Comparison of ENCODE assay signal across 10 cellular contexts in genomic region chr2:207144191-207144795, GRCh38. TPM values are rescaled to one million over a fixed set of nuclear protein-coding genes. Genes with fewer than 3 reads are reported as not detected.
DNase-seq lines count a peak whose midpoint lies in the region; ATAC-seq, FAIRE-seq and TF ChIP-seq lines count a peak whose summit lies in the region.
"Had no signal": no experiment of that assay in that cellular context is flagged by ENCODE, and none has a peak within 500 bp of the region (broad histone marks: within the 10 kb centered on the region; RNA-seq: fewer than 3 reads in every experiment).

No MANE protein-coding gene starts in this region.

- no peak overlapping the region for H2AFZ ChIP-seq in endothelial cell of umbilical vein (ENCODE audit: low read depth, low read length)
- H2AFZ ChIP-seq in trophoblast cell (ENCODE audit: insufficient read depth, low read length, poor library complexity): no peak overlapping the region

- H3K9ac ChIP-seq in endothelial cell of umbilical vein (replicated peaks; ENCODE audit: extremely low read depth, insufficient read depth, low read length) (peak overlapping the region; percentile 78), trophoblast cell (ENCODE audit: low read length) (no peak overlapping the region)

- TF ChIP-seq POLR2A in endothelial cell of umbilical vein (IDR thresholded peaks at IDR 0.05; ENCODE audit: low read depth, low read length): no peak

- H3K18ac ChIP-seq in trophoblast cell (ENCODE audit: low read length): no peak overlapping the region

- no TSS peak for BruUV-seq in endothelial cell of umbilical vein (replicated peaks; lab: Mats Ljungman, UMichigan)

- no peak overlapping the region for H3K23ac ChIP-seq in trophoblast cell (ENCODE audit: low read length)

- H2BK12ac ChIP-seq in trophoblast cell (ENCODE audit: low read length): no peak overlapping the region

- no peak overlapping the region for H2BK120ac ChIP-seq in trophoblast cell (ENCODE audit: insufficient read depth, low read length, poor library complexity)

- POLR2A ChIA-PET in CD8-positive, alpha-beta T cell (lab: Charles Lee): interaction anchor here (1.1 to 4.4 kb wide), 5 partner anchors 11 to 387 kb away, joined by 4 to 154 read pairs (median 8); partner anchors contain the start of gene KLF7
- POLR2A ChIA-PET in endothelial cell of umbilical vein (lab: Charles Lee): interaction anchor here (2.5 to 3.5 kb wide), 2 partner anchors 11 to 21 kb away, joined by 9 to 22 read pairs; partner anchors contain the start of gene KLF7

- no peak for DNase-seq in CD8-positive, alpha-beta T cell
- DNase-seq in RWPE2 (ENCODE audit: low spot score): no peak
- DNase-seq in endothelial cell of umbilical vein (ENCODE audit: low read depth, low spot score): no peak
- no peak for DNase-seq in trophoblast cell
- DNase-seq in HPDE6-E6E7 (ENCODE audit: extremely low spot score): no peak
- no peak for DNase-seq in 8988T
- DNase-seq: GF-D8 had no signal

- peak overlapping the region; percentile 38 for H2BK5ac ChIP-seq in trophoblast cell (ENCODE audit: low read depth, low read length, poor library complexity)

- no peaks in the 10 kb centered on the region for H3K9me1 ChIP-seq in endothelial cell of umbilical vein (replicated peaks; ENCODE audit: control insufficient read depth, extremely low read depth, insufficient read depth, low read length)

- no peaks in the 10 kb centered on the region for H3K36me3 ChIP-seq in CD8-positive, alpha-beta T cell (ENCODE audit: insufficient read depth, low read length)
- H3K36me3 ChIP-seq in RWPE2 (ENCODE audit: low read depth) (peaks cover 99% of the 10 kb centered on the region), endothelial cell of umbilical vein (ENCODE audit: control insufficient read depth in 2 of 2, extremely low read depth in 1 of 2, insufficient read depth in 2 of 2, low read length in 2 of 2) (peaks cover 0 to 4% of the 10 kb centered on the region in 2 experiments), trophoblast cell (ENCODE audit: control insufficient read depth in 1 of 2, insufficient read depth in 2 of 2, low read length in 2 of 2) (no peaks in the 10 kb centered on the region)

- no peak overlapping the region for H3K14ac ChIP-seq in trophoblast cell (ENCODE audit: low read length)

- H3K79me2 ChIP-seq in endothelial cell of umbilical vein (ENCODE audit: control insufficient read depth, insufficient read depth, low read length) (peaks cover 90% of the 10 kb centered on the region), trophoblast cell (ENCODE audit: control insufficient read depth, insufficient read depth, low read length, poor library complexity) (no peaks in the 10 kb centered on the region)

- H2AK5ac ChIP-seq in trophoblast cell (ENCODE audit: low read length): no peak overlapping the region

- peak overlapping the region; percentile 66 for H3K27ac ChIP-seq in CD8-positive, alpha-beta T cell (ENCODE audit: low read depth, low read length)
- H3K27ac ChIP-seq in RWPE2 (ENCODE audit: poor library complexity, severe bottlenecking): peak overlapping the region; percentile 6
- peak overlapping the region; percentile 88 for H3K27ac ChIP-seq in endothelial cell of umbilical vein (ENCODE audit: insufficient read depth, low read depth, low read length)
- peak overlapping the region; percentile 63 for H3K27ac ChIP-seq in trophoblast cell (ENCODE audit: low read depth, low read length)

- H4K20me1 ChIP-seq in endothelial cell of umbilical vein (replicated peaks; ENCODE audit: control insufficient read depth, extremely low read depth, insufficient read depth, low read length): no peaks in the 10 kb centered on the region

- H3K36me3 Mint-ChIP-seq in CD8-positive, alpha-beta T cell: peaks cover 29% of the 10 kb centered on the region

- no peak overlapping the region for H4K8ac ChIP-seq in trophoblast cell (ENCODE audit: low read depth, low read length)

- no peaks in the 10 kb centered on the region for H3K27me3 ChIP-seq in CD8-positive, alpha-beta T cell (ENCODE audit: insufficient read depth, low read length)
- H3K27me3 ChIP-seq in RWPE2 (ENCODE audit: insufficient read depth, poor library complexity, severe bottlenecking): no peaks in the 10 kb centered on the region
- no peaks in the 10 kb centered on the region for H3K27me3 ChIP-seq in endothelial cell of umbilical vein (ENCODE audit: control insufficient read depth in 2 of 2, insufficient read depth in 2 of 2, low read length in 2 of 2)
- H3K27me3 ChIP-seq in trophoblast cell (ENCODE audit: insufficient read depth, low read length): no peaks in the 10 kb centered on the region

- no peak for ATAC-seq in CD8-positive, alpha-beta T cell
- no peak for ATAC-seq in RWPE2 (ENCODE audit: low read depth)
- no peak for ATAC-seq in HG02981 (IDR thresholded peaks at IDR 0.05; ENCODE audit: unreplicated experiment)
- no peak for ATAC-seq in GM19328 (IDR thresholded peaks at IDR 0.05; ENCODE audit: unreplicated experiment)

- H3K4me3 Mint-ChIP-seq in CD8-positive, alpha-beta T cell: peak overlapping the region; percentile 71

- no peak overlapping the region for H3K4ac ChIP-seq in trophoblast cell (ENCODE audit: low read depth, low read length)

- H3K9me3 Mint-ChIP-seq in CD8-positive, alpha-beta T cell: no peaks in the 10 kb centered on the region

- WGBS in trophoblast cell (ENCODE audit: extremely low coverage, insufficient coverage, insufficient read length): no CpG with 5 or more reads among the region's 3 CpGs

- H3K9me3 ChIP-seq in CD8-positive, alpha-beta T cell (ENCODE audit: low read length): no peaks in the 10 kb centered on the region
- H3K9me3 ChIP-seq in RWPE2 (ENCODE audit: severe bottlenecking): no peaks in the 10 kb centered on the region
- no peaks in the 10 kb centered on the region for H3K9me3 ChIP-seq in endothelial cell of umbilical vein (replicated peaks; ENCODE audit: control insufficient read depth, insufficient read depth, low read length)
- H3K9me3 ChIP-seq in trophoblast cell (ENCODE audit: insufficient read depth, low read depth, low read length): no peaks in the 10 kb centered on the region

- H3K4me1 Mint-ChIP-seq in CD8-positive, alpha-beta T cell (ENCODE audit: low read depth): peaks cover 69% of the 10 kb centered on the region

- H4K12ac ChIP-seq in trophoblast cell (ENCODE audit: low read depth, low read length): no peak overlapping the region

- no peaks in the 10 kb centered on the region for H3K27me3 Mint-ChIP-seq in CD8-positive, alpha-beta T cell (ENCODE audit: low read depth)

- FAIRE-seq in endothelial cell of umbilical vein (lab: Jason Lieb, UNC): peak; percentile 40
- FAIRE-seq: H54 had no signal

- no peak for TF ChIP-seq CTCF in CD8-positive, alpha-beta T cell (IDR thresholded peaks at IDR 0.05)
- TF ChIP-seq CTCF in RWPE2 (IDR thresholded peaks at IDR 0.05; ENCODE audit: poor library complexity, severe bottlenecking) (no peak), endothelial cell of umbilical vein (IDR thresholded peaks at IDR 0.05; ENCODE audit: extremely low read depth in 1 of 2, insufficient read depth in 1 of 2, low read depth in 1 of 2, low read length in 2 of 2) (no peak)

- intact Hi-C loops in CD8-positive, alpha-beta T cell (cut with DNase I, micrococcal nuclease): loop anchor here (2.0 to 5.0 kb wide), 2 partner anchors 19 to 97 kb away; no protein-coding TSS in a partner anchor
- intact Hi-C loops in endothelial cell of umbilical vein (cut with micrococcal nuclease): no loop called here

- CTCF ChIA-PET in CD8-positive, alpha-beta T cell (lab: Charles Lee): interaction anchor here (0.6 to 4.2 kb wide), 7 partner anchors 9 to 329 kb away, joined by 3 to 45 read pairs (median 6); partner anchors contain the start of gene KLF7
- CTCF ChIA-PET in endothelial cell of umbilical vein (lab: Charles Lee): interaction anchor here (1.3 to 4.1 kb wide), 9 partner anchors 10 to 344 kb away, joined by 4 to 29 read pairs (median 10); partner anchors contain the start of gene KLF7

- H3K79me1 ChIP-seq in trophoblast cell (ENCODE audit: low read length): no peaks in the 10 kb centered on the region

- H3K4me2 ChIP-seq in endothelial cell of umbilical vein (ENCODE audit: insufficient read depth, low read length): peak overlapping the region; percentile 85
- peak overlapping the region; percentile 41 for H3K4me2 ChIP-seq in trophoblast cell (ENCODE audit: low read length)

- no peak overlapping the region for H4K91ac ChIP-seq in trophoblast cell (ENCODE audit: low read depth, low read length)

- H3K4me1 ChIP-seq in CD8-positive, alpha-beta T cell (ENCODE audit: insufficient read depth, low read length): peaks cover 46% of the 10 kb centered on the region
- H3K4me1 ChIP-seq in RWPE2 (ENCODE audit: insufficient read depth, poor library complexity, severe bottlenecking) (peaks cover 33% of the 10 kb centered on the region), endothelial cell of umbilical vein (ENCODE audit: control insufficient read depth, extremely low read depth, insufficient read depth, low read length) (peaks cover 38% of the 10 kb centered on the region), trophoblast cell (ENCODE audit: control insufficient read depth in 1 of 2, insufficient read depth in 2 of 2, low read length in 2 of 2) (peaks cover 4 to 17% of the 10 kb centered on the region in 2 experiments)

- peak overlapping the region; percentile 91 for H3K27ac Mint-ChIP-seq in CD8-positive, alpha-beta T cell

- dilution Hi-C loops in endothelial cell of umbilical vein (cut with MboI; ENCODE audit: extremely low pct_ligation_motif_present, low sequenced_read_pairs): no loop called here

- H3K4me3 ChIP-seq in CD8-positive, alpha-beta T cell (ENCODE audit: low read depth, low read length): no peak overlapping the region
- no peak overlapping the region for H3K4me3 ChIP-seq in RWPE2 (ENCODE audit: severe bottlenecking)
- H3K4me3 ChIP-seq in endothelial cell of umbilical vein (replicated peaks in 1 of 3; ENCODE audit: insufficient read depth in 1 of 3, low read depth in 1 of 3, low read length in 3 of 3): no peak overlapping the region
- no peak overlapping the region for H3K4me3 ChIP-seq in trophoblast cell (ENCODE audit: low read depth, low read length)

TF ChIP-seq in endothelial cell of umbilical vein, 7 proteins besides CTCF, POLR2A, EP300 and RAD21 (continues in another document):
- TF ChIP-seq EZH2 (IDR thresholded peaks at IDR 0.05; ENCODE audit: borderline replicate concordance, low read depth, low read length, severe bottlenecking) (no peak), MYC (IDR thresholded peaks at IDR 0.05; ENCODE audit: low read depth, low read length) (no peak), POLR2AphosphoS5 (IDR thresholded peaks at IDR 0.05; ENCODE audit: insufficient read depth, low read depth, low read length) (no peak)

RNA-seq across cellular contexts. Expression of gene KLF7, which starts 21.5 kb away (rescaled TPM):
- total RNA-seq in CD8-positive, alpha-beta T cell: 10 to 100 TPM; 62.1 to 66.6 TPM
- 42.9 and 53.7 TPM in 2 replicates for total RNA-seq in endothelial cell of umbilical vein
- 29.0 and 32.8 TPM in 2 replicates for polyA plus RNA-seq in endothelial cell of umbilical vein
- 20.1 and 30.8 TPM in 2 replicates for polyA plus RNA-seq in endothelial cell of umbilical vein (2011; cell fraction: cytosol; rRNA removed)
- 73.6 and 75.1 TPM in 2 replicates for polyA plus RNA-seq in endothelial cell of umbilical vein (2011; cell fraction: nucleus; rRNA removed)
- 19.7 and 20.4 TPM in 2 replicates for polyA plus RNA-seq in endothelial cell of umbilical vein (2012)
- polyA minus RNA-seq in endothelial cell of umbilical vein: 81.9 and 86.4 TPM in 2 replicates
- polyA minus RNA-seq in endothelial cell of umbilical vein (2011; cell fraction: cytosol; rRNA and poly(A)+ RNA removed): 1.2 TPM
- polyA minus RNA-seq in endothelial cell of umbilical vein (2011; cell fraction: nucleus; rRNA and poly(A)+ RNA removed): 99.2 and 119 TPM in 2 replicates
- 9.9 and 12.7 TPM in 2 replicates for polyA plus RNA-seq in trophoblast cell (2013)

Comparison
In these comparisons a context has a peak if more than half of its experiments do, and no peak if none do; other contexts are left out.
1. H3K27ac ChIP-seq: peak in every context shown above with its lines; median percentile 88 in endothelial cell of umbilical vein; 66 in CD8-positive, alpha-beta T cell; 63 in trophoblast cell; 6 in RWPE2.